ENCODE assay signal across 8 cellular contexts in genomic region chr10:97850446-97850845, GRCh38. TPM values are rescaled to one million over a fixed set of nuclear protein-coding genes. Genes with fewer than 3 reads are reported as not detected.
DNase-seq lines count a peak whose midpoint lies in the region; ATAC-seq lines count a peak whose summit lies in the region.

No MANE protein-coding gene starts in this region.

- peaks cover 3 to 10% of the 10 kb centered on the region in 2 donors for H3K4me1 ChIP-seq in esophagus (ENCODE audit: control insufficient read depth in 2 of 2, insufficient read depth in 2 of 2, low read length in 1 of 2)

- H3K27ac ChIP-seq in esophagus (ENCODE audit: low read depth in 2 of 2, low read length in 1 of 2), result no peak overlapping the region

- no peaks in the 10 kb centered on the region for H3K36me3 Mint-ChIP-seq in stimulated activated memory B cell treated with anti-CD40 and anti-IgM and Interleukin-4, amounts not matched to agents 10 μg/mL and 1 μg/mL and 100 μg/mL, for 72 hours

- H3K4me3 ChIP-seq in esophagus (ENCODE audit: low read depth in 1 of 2, low read length in 2 of 2), result peak overlapping the region; percentile 36 to 56

- no peak for ATAC-seq in stimulated activated memory B cell treated with anti-CD40 and anti-IgM and Interleukin-4, amounts not matched to agents 10 μg/mL and 1 μg/mL and 100 μg/mL, for 72 hours
- ATAC-seq in GM18502 (IDR thresholded peaks at IDR 0.05; ENCODE audit: poor library complexity, unreplicated experiment), result no peak
- ATAC-seq in GM18867 (IDR thresholded peaks at IDR 0.05; ENCODE audit: unreplicated experiment), result no peak

- peak; percentile 18 to 27 for DNase-seq in activated CD4-positive, alpha-beta T cell treated with anti-CD3 and anti-CD28 coated beads, Interleukin-2, amount 50 U/mL, for 48 hours
- no peak for DNase-seq in activated CD4-positive, alpha-beta T cell treated with anti-CD3 and anti-CD28 coated beads, Interleukin-2, amount 50 U/mL, for 4 hours
- peak; percentile 6 for DNase-seq in T follicular helper cell (ENCODE audit: low read depth)
- no peak for DNase-seq in activated CD8-positive, alpha-beta memory T cell treated with anti-CD3 and anti-CD28 coated beads, Interleukin-2, amount 50 U/mL, for 4 hours

- no peaks in the 10 kb centered on the region for H3K36me3 ChIP-seq in esophagus (ENCODE audit: control insufficient read depth in 2 of 2, insufficient read depth in 2 of 2, low read length in 1 of 2)

- 6 to 16% methylated on average over 13 of the region's 13 CpGs for WGBS in esophagus, 2 donors

- H3K4me3 Mint-ChIP-seq in stimulated activated memory B cell treated with anti-CD40 and anti-IgM and Interleukin-4, amounts not matched to agents 10 μg/mL and 1 μg/mL and 100 μg/mL, for 72 hours, result peak overlapping the region; percentile 61

- peaks cover 29% of the 10 kb centered on the region for H3K27me3 Mint-ChIP-seq in stimulated activated memory B cell treated with anti-CD40 and anti-IgM and Interleukin-4, amounts not matched to agents 10 μg/mL and 1 μg/mL and 100 μg/mL, for 72 hours

- H3K27ac Mint-ChIP-seq in stimulated activated memory B cell treated with anti-CD40 and anti-IgM and Interleukin-4, amounts not matched to agents 10 μg/mL and 1 μg/mL and 100 μg/mL, for 72 hours, result no peak overlapping the region

- peaks cover 0 to 3% of the 10 kb centered on the region in 2 donors for H3K27me3 ChIP-seq in esophagus (ENCODE audit: control insufficient read depth in 1 of 2, insufficient read depth in 2 of 2, low read length in 2 of 2)

- H3K4me1 Mint-ChIP-seq in stimulated activated memory B cell treated with anti-CD40 and anti-IgM and Interleukin-4, amounts not matched to agents 10 μg/mL and 1 μg/mL and 100 μg/mL, for 72 hours, result peaks cover 18% of the 10 kb centered on the region

- H3K9me3 ChIP-seq in esophagus (ENCODE audit: control insufficient read depth in 2 of 2, insufficient read depth in 1 of 2, low read depth in 1 of 2, low read length in 1 of 2), result no peaks in the 10 kb centered on the region

- no peaks in the 10 kb centered on the region for H3K9me3 Mint-ChIP-seq in stimulated activated memory B cell treated with anti-CD40 and anti-IgM and Interleukin-4, amounts not matched to agents 10 μg/mL and 1 μg/mL and 100 μg/mL, for 72 hours

RNA-seq across cellular contexts. Expression of gene GOLGA7B, which starts 0.8 kb away (rescaled TPM):
- 1 to 10 TPM; 1.7 to 2.2 TPM for polyA plus RNA-seq in esophagus

Comparison
In these comparisons a context has a peak if more than half of its experiments do, and no peak if none do; other contexts are left out.
1. DNase-seq: peak in activated CD4-positive, alpha-beta T cell treated with anti-CD3 and anti-CD28 coated beads, Interleukin-2, amount 50 U/mL, for 48 hours (2 of 2) and T follicular helper cell (single experiment); none in activated CD4-positive, alpha-beta T cell treated with anti-CD3 and anti-CD28 coated beads, Interleukin-2, amount 50 U/mL, for 4 hours (0 of 2) and activated CD8-positive, alpha-beta memory T cell treated with anti-CD3 and anti-CD28 coated beads, Interleukin-2, amount 50 U/mL, for 4 hours (single experiment).